In genomic region chr3:129278439-129278969, GRCh38 we compare ENCODE assay signal across 8 cellular contexts. TPM values are rescaled to one million over a fixed set of nuclear protein-coding genes. Genes with fewer than 3 reads are reported as not detected.
DNase-seq lines count a peak whose midpoint lies in the region; ATAC-seq and TF ChIP-seq lines count a peak whose summit lies in the region.

TSS of gene HMCES (plus strand) at chr3:129278870. CDS start at chr3:129279733, 863 bp downstream.

- H3K36me3 ChIP-seq in HCT116 (ENCODE audit: control insufficient read depth in 1 of 2, insufficient read depth in 2 of 2, low read length in 2 of 2) (peaks cover 21 to 23% of the 10 kb centered on the region in 2 experiments; a peak in 3 of 4 replicates), stomach (peaks cover 37 to 45% (median 44%) of the 10 kb centered on the region in 4 donors)

- no peaks in the 10 kb centered on the region for H3K27me3 ChIP-seq in HCT116 (ENCODE audit: insufficient read depth, low read length)
- no peaks in the 10 kb centered on the region for H3K27me3 ChIP-seq in foreskin keratinocyte
- no peaks in the 10 kb centered on the region for H3K27me3 ChIP-seq in stomach

- TF ChIP-seq CTCF in HCT116 (IDR thresholded peaks at IDR 0.05 in 2 of 3, conservative IDR thresholded peaks at IDR 0.05 in 1 of 3; ENCODE audit: borderline replicate concordance in 1 of 3, insufficient read depth in 1 of 3, low read depth in 2 of 3, low read length in 2 of 3) (no peak), NB4 (IDR thresholded peaks at IDR 0.05; ENCODE audit: low read depth, low read length) (no peak), foreskin keratinocyte (conservative IDR thresholded peaks at IDR 0.05) (no peak), neural crest cell (conservative IDR thresholded peaks at IDR 0.05) (no peak), stomach (IDR thresholded peaks at IDR 0.05) (peak in 1 of 7 experiments; percentile 5)

- peaks cover 28% of the 10 kb centered on the region for H3K79me2 ChIP-seq in HCT116 (ENCODE audit: insufficient read depth, low read length)

- H3K4me1 Mint-ChIP-seq in neural crest cell: peaks cover 25% of the 10 kb centered on the region

- H3K4me3 ChIP-seq in HCT116 (replicated peaks in 1 of 2; ENCODE audit: low read depth in 1 of 2, low read length in 2 of 2): peak within 1 kb of the TSS; percentile 86 to 96
- H3K4me3 ChIP-seq in NB4 (ENCODE audit: low read depth, low read length): peak within 1 kb of the TSS; percentile 83
- H3K4me3 ChIP-seq in stomach: peak within 1 kb of the TSS; percentile 72 to 93 (median 88)

- intact Hi-C loops in HCT116 (cut with micrococcal nuclease) (no loop called here), stomach (cut with DNase I; ENCODE audit: low total_unique reads) (no loop called here)

- TF ChIP-seq POLR2A in HCT116 (IDR thresholded peaks at IDR 0.05; ENCODE audit: borderline replicate concordance, extremely low read depth, insufficient read depth, insufficient read length) (no peak), NB4 (IDR thresholded peaks at IDR 0.05; ENCODE audit: extremely low read depth, insufficient read length) (no peak), stomach (IDR thresholded peaks at IDR 0.05) (peak in 2 of 4 donors; percentile 79 to 88)

- peak within 1 kb of the TSS; percentile 94 for H3K9ac ChIP-seq in HCT116 (ENCODE audit: low read length)

- peak; percentile 84 for DNase-seq in DMS79 (lab: John Stamatoyannopoulos, UW)
- DNase-seq in HCT116 (ENCODE audit: low read depth, low spot score): peak; percentile 60
- peak; percentile 92 for DNase-seq in NB4 (ENCODE audit: low read depth)
- peak; percentile 86 for DNase-seq in SK-N-DZ (ENCODE audit: low spot score)
- DNase-seq in activated naive CD4-positive, alpha-beta T cell treated with Interleukin-2 at 50 U/mL for 16 hours: peak; percentile 95
- DNase-seq in foreskin keratinocyte: peak; percentile 49 to 75
- DNase-seq in neural crest cell (ENCODE audit: low read depth, low spot score): peak; percentile 95
- DNase-seq in stomach: peak; percentile 94

- RAD21 ChIA-PET in HCT116 (lab: Charles Lee; ENCODE audit: low non-redundant PET in 1 of 2, low total read pairs in 2 of 2, uncharacterized antibody in 2 of 2, unreplicated experiment in 2 of 2): interaction anchor here (0.7 kb wide), 2 partner anchors 121 to 205 kb away, joined by 3 to 4 read pairs; no protein-coding TSS in a partner anchor

- peaks cover 7% of the 10 kb centered on the region for H3K36me3 Mint-ChIP-seq in neural crest cell (ENCODE audit: low read depth)

- no peaks in the 10 kb centered on the region for H3K9me2 ChIP-seq in HCT116 (ENCODE audit: insufficient read depth)

- H3K27me3 Mint-ChIP-seq in neural crest cell (ENCODE audit: low read depth): no peaks in the 10 kb centered on the region

- H3K27ac Mint-ChIP-seq in neural crest cell (ENCODE audit: unreplicated experiment): peak within 1 kb of the TSS; percentile 100

- CTCF ChIA-PET in HCT116 (lab: Charles Lee): no interaction called here

- ATAC-seq in HCT116: peak; percentile 92
- peak; percentile 82 for ATAC-seq in foreskin keratinocyte

- peaks cover 10 to 18% of the 10 kb centered on the region in 2 experiments for H3K4me1 ChIP-seq in HCT116 (ENCODE audit: control insufficient read depth in 1 of 2, insufficient read depth in 2 of 2, low read length in 2 of 2)
- peaks cover 25% of the 10 kb centered on the region for H3K4me1 ChIP-seq in foreskin keratinocyte
- peaks cover 14 to 56% (median 43%) of the 10 kb centered on the region in 4 donors for H3K4me1 ChIP-seq in stomach

- POLR2A ChIA-PET in HCT116 (lab: Charles Lee): no interaction called here

- no peaks in the 10 kb centered on the region for H3K9me3 Mint-ChIP-seq in neural crest cell

- WGBS in stomach, 5 donors: 0 to 2% (median 1%) methylated on average over 35 to 44 of the region's 44 CpGs

- H3K27ac ChIP-seq in HCT116 (ENCODE audit: low read depth, low read length): peak within 1 kb of the TSS; percentile 79
- peak within 1 kb of the TSS; percentile 87 for H3K27ac ChIP-seq in foreskin keratinocyte
- H3K27ac ChIP-seq in stomach: peak within 1 kb of the TSS; percentile 72 to 99 (median 98)

- no TSS peak for BruUV-seq in HCT116 (replicated peaks; lab: Mats Ljungman, UMichigan)

- H4K20me1 ChIP-seq in HCT116 (ENCODE audit: insufficient read depth): no peaks in the 10 kb centered on the region

- peak within 1 kb of the TSS; percentile 37 for H2AFZ ChIP-seq in HCT116 (ENCODE audit: low read depth, low read length, poor library complexity, severe bottlenecking)

- H3K9me3 ChIP-seq in HCT116 (ENCODE audit: control insufficient read depth in 1 of 2, insufficient read depth in 1 of 2, low read depth in 1 of 2, low read length in 2 of 2) (no peaks in the 10 kb centered on the region), stomach (no peaks in the 10 kb centered on the region)

- no peak for TF ChIP-seq EP300 in stomach (IDR thresholded peaks at IDR 0.05)

- H3K4me3 Mint-ChIP-seq in neural crest cell: peak within 1 kb of the TSS; percentile 99

- no peak for TF ChIP-seq RAD21 in HCT116 (IDR thresholded peaks at IDR 0.05; ENCODE audit: low read depth)

- H3K4me2 ChIP-seq in HCT116 (ENCODE audit: low read length): peak within 1 kb of the TSS; percentile 98

TF ChIP-seq in HCT116, 20 proteins besides CTCF, POLR2A, EP300 and RAD21:
- TF ChIP-seq YY1 (IDR thresholded peaks at IDR 0.05; ENCODE audit: extremely low read depth, insufficient replicate concordance, low read depth, low read length) (peak; percentile 17), ZFX (IDR thresholded peaks at IDR 0.05) (no peak), POLR2AphosphoS5 (IDR thresholded peaks at IDR 0.05; ENCODE audit: low read depth, low read length) (peak; percentile 76), EGR1 (IDR thresholded peaks at IDR 0.05; ENCODE audit: low read depth) (0 out of 2 replicates have a peak, but pooled peaks have one; percentile 60), ZBTB33 (IDR thresholded peaks at IDR 0.05; ENCODE audit: extremely low read depth, insufficient replicate concordance, low read length) (peak; percentile 41), EZH2 (IDR thresholded peaks at IDR 0.05) (no peak), SIN3A (IDR thresholded peaks at IDR 0.05; ENCODE audit: low read depth) (no peak), CBX3 (IDR thresholded peaks at IDR 0.05; ENCODE audit: low read depth) (no peak), MAX (IDR thresholded peaks at IDR 0.05) (peak; percentile 62)

RNA-seq across cellular contexts. Expression of gene HMCES, which starts in this region (rescaled TPM):
- total RNA-seq in HCT116 (2021; ENCODE audit: unreplicated experiment): 78.9 TPM
- 71.7 and 73.4 TPM in 2 replicates for polyA plus RNA-seq in HCT116 (2012)
- 17.6 and 26.8 TPM in 2 replicates for polyA plus RNA-seq in SK-N-DZ (2014; cell fraction: cytosol; rRNA removed)
- 15.1 and 20.6 TPM in 2 replicates for polyA plus RNA-seq in SK-N-DZ (2014; cell fraction: nucleus; rRNA removed)
- total RNA-seq in foreskin keratinocyte: 62.6 and 64.7 TPM in 2 replicates
- polyA plus RNA-seq in foreskin keratinocyte: 89.4 and 92.1 TPM in 2 replicates
- 61.2 and 62.9 TPM in 2 replicates for total RNA-seq in neural crest cell
- total RNA-seq in stomach: 10 to 100 TPM; 19.1 to 80.5 (median 26.8) TPM
- polyA plus RNA-seq in stomach: 10 to 100 TPM; 16.4 to 37.4 (median 22.5) TPM

Comparison
In these comparisons a context has a peak if more than half of its experiments do, and no peak if none do; other contexts are left out.
1. Peak in every context shown above with its lines: DNase-seq, ATAC-seq, H3K4me3 ChIP-seq and H3K27ac ChIP-seq.